8 cellular contexts compared by ENCODE assay signal in the genomic region with DNA sequence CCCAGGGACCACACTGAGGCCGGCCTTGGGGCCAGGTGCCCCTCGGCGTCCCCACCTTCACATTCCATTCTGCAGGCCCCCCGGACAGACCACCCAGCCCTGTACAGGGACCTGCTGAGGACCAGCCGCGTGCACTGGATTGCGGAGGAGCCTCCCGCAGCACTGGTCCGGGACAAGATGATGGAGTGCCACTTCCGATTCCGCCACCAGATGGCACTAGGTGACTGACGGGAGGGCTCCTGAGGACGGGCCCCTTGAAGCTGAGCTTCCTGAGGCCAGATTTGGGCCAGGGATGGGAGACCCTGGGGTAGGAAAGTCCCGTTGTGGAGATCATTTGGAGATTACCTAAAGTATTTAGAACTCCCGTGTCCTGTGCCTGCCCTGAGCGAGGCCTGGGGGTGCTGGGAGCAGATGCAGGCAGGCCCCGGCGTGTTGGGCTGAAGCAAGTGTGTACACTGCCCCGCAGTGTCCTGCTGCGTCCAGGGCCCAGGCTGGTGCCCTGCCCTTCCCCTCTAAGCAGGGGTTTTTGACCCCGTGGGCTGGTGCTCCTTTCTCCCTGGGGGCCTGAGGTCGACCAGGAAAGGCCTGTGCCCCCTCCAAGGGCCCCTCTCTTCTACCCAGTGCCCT. TPM values are rescaled to one million over a fixed set of nuclear protein-coding genes. Genes with fewer than 3 reads are reported as not detected.
DNase-seq lines count a peak whose midpoint lies in the region; ATAC-seq and TF ChIP-seq lines count a peak whose summit lies in the region.

No MANE protein-coding gene starts in this region.

- no peak overlapping the region for H3K56ac ChIP-seq in H9 (ENCODE audit: insufficient read length, low read depth, low read length)

- H2AK5ac ChIP-seq in H9 (ENCODE audit: insufficient read length, low read length): no peak overlapping the region

- no peak overlapping the region for H3K4me2 ChIP-seq in H9 (ENCODE audit: insufficient read depth, insufficient read length, low read length)

- H3K27me3 Mint-ChIP-seq in H9 (ENCODE audit: low read depth): no peaks in the 10 kb centered on the region
- peaks cover 4% of the 10 kb centered on the region for H3K27me3 Mint-ChIP-seq in glutamatergic neuron (ENCODE audit: unreplicated experiment)
- H3K27me3 Mint-ChIP-seq in progenitor cell of endocrine pancreas: no peaks in the 10 kb centered on the region

- TF ChIP-seq CTCF in BJ (IDR thresholded peaks at IDR 0.05; ENCODE audit: insufficient read depth, low read depth, low read length) (peak; percentile 87), H9 (conservative IDR thresholded peaks at IDR 0.05) (peak; percentile 88), glutamatergic neuron (IDR thresholded peaks at IDR 0.05; ENCODE audit: partially characterized antibody, unreplicated experiment) (peak; percentile 83), progenitor cell of endocrine pancreas (IDR thresholded peaks at IDR 0.05; ENCODE audit: unreplicated experiment) (peak; percentile 86)

- H2AFZ ChIP-seq in H9 (ENCODE audit: low read length): no peak overlapping the region

- H3K18ac ChIP-seq in H9 (ENCODE audit: insufficient read length, low read depth, low read length): no peak overlapping the region

- no peaks in the 10 kb centered on the region for H4K20me1 ChIP-seq in H9 (ENCODE audit: control insufficient read depth, insufficient read depth, insufficient read length)

- no peaks in the 10 kb centered on the region for H3K9me3 ChIP-seq in H9 (ENCODE audit: control insufficient read depth, low read depth, low read length)

- H2BK15ac ChIP-seq in H9 (ENCODE audit: low read depth, low read length): no peak overlapping the region

- peak; percentile 57 to 66 for ATAC-seq in activated naive CD4-positive, alpha-beta T cell treated with anti-CD3 and anti-CD28 coated beads, Interleukin-2, amount 50 U/mL, for 72 hours
- ATAC-seq in HG02763 (IDR thresholded peaks at IDR 0.05; ENCODE audit: unreplicated experiment): no peak
- ATAC-seq in GM18867 (IDR thresholded peaks at IDR 0.05; ENCODE audit: unreplicated experiment): no peak

- H2BK120ac ChIP-seq in H9 (ENCODE audit: low read depth, low read length, poor library complexity, severe bottlenecking): no peak overlapping the region

- H3K27me3 ChIP-seq in BJ (ENCODE audit: control insufficient read depth, insufficient read depth, low read length) (no peaks in the 10 kb centered on the region), H9 (ENCODE audit: insufficient read depth, low read length) (no peaks in the 10 kb centered on the region)

- no peak overlapping the region for H3T11ph ChIP-seq in H9 (ENCODE audit: low read length)

- H3K4me1 ChIP-seq in H9 (ENCODE audit: insufficient read depth, low read length): no peaks in the 10 kb centered on the region

- H3K9ac ChIP-seq in H9 (ENCODE audit: extremely low read depth, insufficient read length, low read length): no peak overlapping the region

- no peak overlapping the region for H3K4me3 ChIP-seq in BJ (ENCODE audit: low read depth, low read length)

- no CpG with 5 or more reads among the region's 22 CpGs for WGBS in H9 (ENCODE audit: extremely low coverage, insufficient read length, low lambda C conversion rate)

- H2BK5ac ChIP-seq in H9 (ENCODE audit: insufficient read length, low read length): no peak overlapping the region

- H4K5ac ChIP-seq in H9 (ENCODE audit: insufficient read length, low read depth, low read length): no peak overlapping the region

- H3K36me3 Mint-ChIP-seq in H9 (ENCODE audit: insufficient read depth in 1 of 3, low read depth in 3 of 3) (peaks cover 29 to 76% (median 60%) of the 10 kb centered on the region in 3 experiments; a peak in 6 of 7 replicates), glutamatergic neuron (ENCODE audit: unreplicated experiment) (peaks cover 4% of the 10 kb centered on the region), progenitor cell of endocrine pancreas (ENCODE audit: insufficient read depth) (peaks cover 14% of the 10 kb centered on the region)
- H3K36me3 Mint-ChIP-seq in activated naive CD4-positive, alpha-beta T cell treated with anti-CD3 and anti-CD28 coated beads, Interleukin-2, amount 50 U/mL, for 72 hours: peaks cover 10 to 22% of the 10 kb centered on the region in 2 donors

- H3K79me2 ChIP-seq in H9 (ENCODE audit: insufficient read depth, low read length): no peaks in the 10 kb centered on the region

- no peak overlapping the region for H3K23ac ChIP-seq in H9 (ENCODE audit: insufficient read length, low read depth, low read length)

- H3K4me1 Mint-ChIP-seq in H9 (no peaks in the 10 kb centered on the region), glutamatergic neuron (ENCODE audit: low read depth, unreplicated experiment) (peaks cover 16% of the 10 kb centered on the region), progenitor cell of endocrine pancreas (ENCODE audit: low read depth) (no peaks in the 10 kb centered on the region)

- no peak for DNase-seq in BJ (ENCODE audit: low read depth)
- DNase-seq in H9: peak; percentile 83
- DNase-seq in SHP77 (lab: John Stamatoyannopoulos, UW): peak; percentile 68 to 70
- peak in 1 of 2 donors; percentile 72 for DNase-seq in activated naive CD4-positive, alpha-beta T cell treated with anti-CD3 and anti-CD28 coated beads, Interleukin-2, amount 50 U/mL, for 72 hours (ENCODE audit: low spot score in 2 of 2)
- DNase-seq in glutamatergic neuron: peak; percentile 93
- peak; percentile 77 for DNase-seq in progenitor cell of endocrine pancreas (ENCODE audit: low spot score, unreplicated experiment)

- H3K23me2 ChIP-seq in H9 (ENCODE audit: insufficient read length, low read depth, low read length, poor library complexity, severe bottlenecking): no peaks in the 10 kb centered on the region

- H2BK20ac ChIP-seq in H9 (ENCODE audit: low read depth, low read length, poor library complexity, severe bottlenecking): no peak overlapping the region

- H3K4ac ChIP-seq in H9 (ENCODE audit: low read depth, low read length): no peak overlapping the region

- no peak overlapping the region for H3K14ac ChIP-seq in H9 (ENCODE audit: insufficient read depth, low read length)

- peaks cover 2 to 5% of the 10 kb centered on the region in 2 experiments; a peak in 2 of 5 replicates for H3K9me3 Mint-ChIP-seq in H9
- no peaks in the 10 kb centered on the region for H3K9me3 Mint-ChIP-seq in activated naive CD4-positive, alpha-beta T cell treated with anti-CD3 and anti-CD28 coated beads, Interleukin-2, amount 50 U/mL, for 72 hours
- peaks cover 8% of the 10 kb centered on the region for H3K9me3 Mint-ChIP-seq in glutamatergic neuron (ENCODE audit: unreplicated experiment)
- no peaks in the 10 kb centered on the region for H3K9me3 Mint-ChIP-seq in progenitor cell of endocrine pancreas (ENCODE audit: low read depth)

- no peaks in the 10 kb centered on the region for H3K79me1 ChIP-seq in H9 (ENCODE audit: insufficient read depth, low read depth, low read length, poor library complexity, severe bottlenecking)

- POLR2A ChIA-PET in BJ (lab: Charles Lee): no interaction called here

- CTCF ChIA-PET in BJ (lab: Yijun Ruan, JAX): interaction anchor here (1.1 to 2.6 kb wide), 5 partner anchors 8 to 193 kb away, joined by 3 to 29 read pairs (median 9); no protein-coding TSS in a partner anchor

- no peak overlapping the region for H3K27ac ChIP-seq in H9 (ENCODE audit: insufficient read length, low read depth, low read length)

- no peak overlapping the region for H4K8ac ChIP-seq in H9 (replicated peaks; ENCODE audit: insufficient read length, low read depth, low read length)

- H2BK12ac ChIP-seq in H9 (ENCODE audit: insufficient read length, low read depth, low read length): no peak overlapping the region

- peaks cover 53% of the 10 kb centered on the region for H3K36me3 ChIP-seq in BJ (ENCODE audit: control insufficient read depth, insufficient read depth, low read length)

- H3K4me3 Mint-ChIP-seq in H9 (no peak overlapping the region), glutamatergic neuron (ENCODE audit: unreplicated experiment) (no peak overlapping the region), progenitor cell of endocrine pancreas (ENCODE audit: low read depth) (no peak overlapping the region)

- no peak overlapping the region for H4K91ac ChIP-seq in H9 (ENCODE audit: insufficient read length, low read depth, low read length)

- H3K27ac Mint-ChIP-seq in H9: peak overlapping the region in 1 of 3 experiments; percentile 79; a peak in 1 of 7 replicates
- H3K27ac Mint-ChIP-seq in activated naive CD4-positive, alpha-beta T cell treated with anti-CD3 and anti-CD28 coated beads, Interleukin-2, amount 50 U/mL, for 72 hours: peak overlapping the region; percentile 66 to 82
- peak overlapping the region; percentile 33 for H3K27ac Mint-ChIP-seq in glutamatergic neuron (ENCODE audit: unreplicated experiment)
- no peak overlapping the region for H3K27ac Mint-ChIP-seq in progenitor cell of endocrine pancreas

RNA-seq across cellular contexts. Expression of a gene that starts 20.0 kb away (rescaled TPM):
- polyA plus RNA-seq in BJ (2011; rRNA removed): 24.8 and 25.2 TPM in 2 replicates
- polyA minus RNA-seq in BJ (2011; rRNA and poly(A)+ RNA removed): 11.3 and 14.9 TPM in 2 replicates
- total RNA-seq in H9 (2021) (82.5 and 86.3 TPM in 2 replicates), glutamatergic neuron (ENCODE audit: unreplicated experiment) (60.8 TPM), progenitor cell of endocrine pancreas (71.8 and 72.5 TPM in 2 replicates)
- total RNA-seq in activated naive CD4-positive, alpha-beta T cell treated with anti-CD3 and anti-CD28 coated beads, Interleukin-2, amount 50 U/mL, for 72 hours: 10 to 100 TPM; 89.3 to 94.1 TPM

RNA-seq across cellular contexts. Expression of a gene that starts 58.8 kb away (rescaled TPM):
- polyA plus RNA-seq in BJ (2011; rRNA removed): 8.2 and 12.2 TPM in 2 replicates
- polyA minus RNA-seq in BJ (2011; rRNA and poly(A)+ RNA removed): 5.9 and 7.6 TPM in 2 replicates
- total RNA-seq in H9 (2021): 40.6 and 42.6 TPM in 2 replicates
- total RNA-seq in activated naive CD4-positive, alpha-beta T cell treated with anti-CD3 and anti-CD28 coated beads, Interleukin-2, amount 50 U/mL, for 72 hours: 10 to 100 TPM; 53.1 to 56.1 TPM
- total RNA-seq in glutamatergic neuron (ENCODE audit: unreplicated experiment): 7.5 TPM
- 24.2 and 25.1 TPM in 2 replicates for total RNA-seq in progenitor cell of endocrine pancreas

Comparison
In these comparisons a context has a peak if more than half of its experiments do, and no peak if none do; other contexts are left out.
1. ATAC-seq: peak in activated naive CD4-positive, alpha-beta T cell treated with anti-CD3 and anti-CD28 coated beads, Interleukin-2, amount 50 U/mL, for 72 hours (2 of 2); none in HG02763 (single experiment) and GM18867 (single experiment).
2. Peak in every context shown above with its lines, with median percentiles within 50 percentile points of each other: CTCF ChIP-seq.